ENCODE assay signal across 28 cellular contexts in genomic region chr2:37836270-37836669, GRCh38.
"Had no signal": no experiment of that assay in that cellular context is flagged by ENCODE, and none has a peak within 500 bp of the region (broad histone marks: within the 10 kb centered on the region; RNA-seq: fewer than 3 reads in every experiment).

No MANE protein-coding gene starts in this region.

- H3K36me3 ChIP-seq: esophagus squamous epithelium, gastroesophageal sphincter had no signal

- H3K4me3 ChIP-seq: body of pancreas, esophagus squamous epithelium, gastroesophageal sphincter had no signal

- DNase-seq: activated CD4-positive, alpha-beta memory T cell treated with anti-CD3 and anti-CD28 coated beads, Interleukin-2, amount 10 ng/mL, durations not matched to agents 7 days and 5 days; activated CD4-positive, alpha-beta T cell treated with anti-CD3 and anti-CD28 coated beads for 1 hour; activated CD4-positive, alpha-beta T cell treated with anti-CD3 and anti-CD28 coated beads for 4 hours; activated CD4-positive, alpha-beta T cell treated with anti-CD3 and anti-CD28 coated beads, Interleukin-2, amount 10 ng/mL, durations not matched to agents 7 days and 5 days; activated CD4-positive, alpha-beta T cell treated with anti-CD3 and anti-CD28 coated beads, Interleukin-2, amount 50 U/mL, for 4 hours; activated effector memory CD4-positive, alpha-beta T cell treated with Interleukin-2 at 50 U/mL for 16 hours; activated gamma-delta T cell treated with Interleukin-2 at 50 U/mL for 16 hours; activated naive CD4-positive, alpha-beta T cell treated with anti-CD3 and anti-CD28 coated beads, Interleukin-2, amount 50 U/mL, for 16 hours; activated naive CD4-positive, alpha-beta T cell treated with Interleukin-2 at 50 U/mL for 16 hours; activated T-cell treated with anti-CD3 and anti-CD28 coated beads, Interleukin-2, amount 50 U/mL, for 4 hours; amygdala; aorta; body of pancreas; caudate nucleus; cortex of kidney; dermis blood vessel endothelial cell; effector CD4-positive, alpha-beta T cell; effector memory CD8-positive, alpha-beta T cell; erythroblast; esophagus squamous epithelium; foreskin melanocyte; SW 1271; T-cell; T-helper 9 cell had no signal

- ATAC-seq: activated T-cell treated with anti-CD3 and anti-CD28 coated beads, Interleukin-2, amount 50 U/mL, for 4 hours; activated T-helper 17 cell treated with anti-CD3 and anti-CD28 coated beads, Interleukin-2, amount 50 U/mL, for 72 hours; body of pancreas; effector memory CD8-positive, alpha-beta T cell; gastroesophageal sphincter; T-cell; WTC11 had no signal

- H3K4me1 ChIP-seq: body of pancreas, esophagus squamous epithelium had no signal

- H3K27me3 ChIP-seq: body of pancreas, gastroesophageal sphincter had no signal

- H3K27ac ChIP-seq: body of pancreas, VCaP had no signal

- H3K9me3 ChIP-seq: body of pancreas, esophagus squamous epithelium, gastroesophageal sphincter had no signal
